In genomic region chr9:110995511-110996340, GRCh38 we compare ENCODE assay signal across 12 cellular contexts. TPM values are rescaled to one million over a fixed set of nuclear protein-coding genes. Genes with fewer than 3 reads are reported as not detected.
DNase-seq lines count a peak whose midpoint lies in the region; ATAC-seq and TF ChIP-seq lines count a peak whose summit lies in the region.
"Had no signal": no experiment of that assay in that cellular context is flagged by ENCODE, and none has a peak within 500 bp of the region (broad histone marks: within the 10 kb centered on the region; RNA-seq: fewer than 3 reads in every experiment).

No MANE protein-coding gene starts in this region.

- no peak overlapping the region for H3K27ac Mint-ChIP-seq in naive thymus-derived CD4-positive, alpha-beta T cell
- no peak overlapping the region for H3K27ac Mint-ChIP-seq in activated CD4-positive, alpha-beta T cell treated with anti-CD3 and anti-CD28 coated beads, Interleukin-2, amount 10 ng/mL, durations not matched to agents 24 days and 14 days
- H3K27ac Mint-ChIP-seq: activated CD8-positive, alpha-beta T cell treated with anti-CD3 and anti-CD28 coated beads for 36 hours; activated naive CD8-positive, alpha-beta T cell treated with anti-CD3 and anti-CD28 coated beads, Interleukin-2, amount 10 ng/mL, durations not matched to agents 7 days and 5 days; effector memory CD8-positive, alpha-beta T cell; neural progenitor cell had no signal

- DNase-seq in left lung (no peak), tibial nerve (ENCODE audit: low spot score in 2 of 2) (no peak)
- no peak for DNase-seq in naive thymus-derived CD4-positive, alpha-beta T cell
- no peak for DNase-seq in activated CD4-positive, alpha-beta T cell treated with anti-CD3 and anti-CD28 coated beads, Interleukin-2, amount 10 ng/mL, durations not matched to agents 24 days and 14 days
- DNase-seq: activated CD8-positive, alpha-beta T cell treated with anti-CD3 and anti-CD28 coated beads for 36 hours; activated naive CD8-positive, alpha-beta T cell treated with anti-CD3 and anti-CD28 coated beads, Interleukin-2, amount 10 ng/mL, durations not matched to agents 7 days and 5 days; effector memory CD8-positive, alpha-beta T cell had no signal

- H3K4me1 Mint-ChIP-seq in naive thymus-derived CD4-positive, alpha-beta T cell: no peaks in the 10 kb centered on the region
- H3K4me1 Mint-ChIP-seq in activated CD4-positive, alpha-beta T cell treated with anti-CD3 and anti-CD28 coated beads, Interleukin-2, amount 10 ng/mL, durations not matched to agents 24 days and 14 days: no peaks in the 10 kb centered on the region
- H3K4me1 Mint-ChIP-seq: activated naive CD8-positive, alpha-beta T cell treated with anti-CD3 and anti-CD28 coated beads, Interleukin-2, amount 10 ng/mL, durations not matched to agents 7 days and 5 days had no signal

- no peaks in the 10 kb centered on the region for H3K36me3 ChIP-seq in left lung
- no peaks in the 10 kb centered on the region for H3K36me3 ChIP-seq in tibial nerve
- H3K36me3 ChIP-seq in naive thymus-derived CD4-positive, alpha-beta T cell (ENCODE audit: control insufficient read depth in 2 of 3, insufficient read depth in 3 of 3, low read length in 3 of 3): no peaks in the 10 kb centered on the region
- H3K36me3 ChIP-seq: neural progenitor cell had no signal

- intact Hi-C loops in left lung (cut with DNase I): no loop called here
- intact Hi-C loops in naive thymus-derived CD4-positive, alpha-beta T cell (cut with micrococcal nuclease): no loop called here
- intact Hi-C loops in activated CD4-positive, alpha-beta T cell treated with anti-CD3 and anti-CD28 coated beads, Interleukin-2, amount 10 ng/mL, durations not matched to agents 24 days and 14 days (cut with micrococcal nuclease): no loop called here

- no peak for TF ChIP-seq EP300 in tibial nerve (IDR thresholded peaks at IDR 0.05)

- H3K4me1 ChIP-seq in left lung (peaks cover 8 to 10% of the 10 kb centered on the region in 2 donors), tibial nerve (peaks cover 0 to 100% (median 56%) of the 10 kb centered on the region in 4 donors)
- H3K4me1 ChIP-seq in naive thymus-derived CD4-positive, alpha-beta T cell (ENCODE audit: control insufficient read depth in 2 of 2, insufficient read depth in 2 of 2, low read length in 2 of 2): no peaks in the 10 kb centered on the region

- peaks cover 0 to 11% (median 3%) of the 10 kb centered on the region in 5 donors for H3K27me3 Mint-ChIP-seq in naive thymus-derived CD4-positive, alpha-beta T cell
- H3K27me3 Mint-ChIP-seq in activated CD4-positive, alpha-beta T cell treated with anti-CD3 and anti-CD28 coated beads, Interleukin-2, amount 10 ng/mL, durations not matched to agents 24 days and 14 days: no peaks in the 10 kb centered on the region
- H3K27me3 Mint-ChIP-seq: activated naive CD8-positive, alpha-beta T cell treated with anti-CD3 and anti-CD28 coated beads, Interleukin-2, amount 10 ng/mL, durations not matched to agents 7 days and 5 days; effector memory CD8-positive, alpha-beta T cell had no signal

- no peaks in the 10 kb centered on the region for H3K9me3 ChIP-seq in left lung
- H3K9me3 ChIP-seq in tibial nerve: no peaks in the 10 kb centered on the region
- no peaks in the 10 kb centered on the region for H3K9me3 ChIP-seq in naive thymus-derived CD4-positive, alpha-beta T cell (ENCODE audit: control insufficient read depth in 2 of 3, low read length in 3 of 3)

- WGBS in tibial nerve, 2 donors: 27 to 41% methylated on average over 5 of the region's 5 CpGs

- H3K36me3 Mint-ChIP-seq in naive thymus-derived CD4-positive, alpha-beta T cell: no peaks in the 10 kb centered on the region
- H3K36me3 Mint-ChIP-seq in activated CD4-positive, alpha-beta T cell treated with anti-CD3 and anti-CD28 coated beads, Interleukin-2, amount 10 ng/mL, durations not matched to agents 24 days and 14 days (ENCODE audit: low read depth): no peaks in the 10 kb centered on the region
- H3K36me3 Mint-ChIP-seq: activated naive CD8-positive, alpha-beta T cell treated with anti-CD3 and anti-CD28 coated beads, Interleukin-2, amount 10 ng/mL, durations not matched to agents 7 days and 5 days had no signal

- peaks cover 0 to 5% (median 1%) of the 10 kb centered on the region in 11 donors for H3K9me3 Mint-ChIP-seq in naive thymus-derived CD4-positive, alpha-beta T cell
- no peaks in the 10 kb centered on the region for H3K9me3 Mint-ChIP-seq in activated CD4-positive, alpha-beta T cell treated with anti-CD3 and anti-CD28 coated beads, Interleukin-2, amount 10 ng/mL, durations not matched to agents 24 days and 14 days
- H3K9me3 Mint-ChIP-seq: activated CD8-positive, alpha-beta T cell treated with anti-CD3 and anti-CD28 coated beads for 36 hours; activated naive CD8-positive, alpha-beta T cell treated with anti-CD3 and anti-CD28 coated beads, Interleukin-2, amount 10 ng/mL, durations not matched to agents 7 days and 5 days; neural progenitor cell had no signal

- no peak for TF ChIP-seq POLR2A in tibial nerve (IDR thresholded peaks at IDR 0.05)

- no peak overlapping the region for H3K4me3 Mint-ChIP-seq in naive thymus-derived CD4-positive, alpha-beta T cell
- H3K4me3 Mint-ChIP-seq in activated CD4-positive, alpha-beta T cell treated with anti-CD3 and anti-CD28 coated beads, Interleukin-2, amount 10 ng/mL, durations not matched to agents 24 days and 14 days: no peak overlapping the region
- H3K4me3 Mint-ChIP-seq: activated CD8-positive, alpha-beta T cell treated with anti-CD3 and anti-CD28 coated beads for 36 hours; activated naive CD8-positive, alpha-beta T cell treated with anti-CD3 and anti-CD28 coated beads, Interleukin-2, amount 10 ng/mL, durations not matched to agents 7 days and 5 days; effector memory CD8-positive, alpha-beta T cell; neural progenitor cell had no signal

- H3K4me3 ChIP-seq in left lung: no peak overlapping the region
- no peak overlapping the region for H3K4me3 ChIP-seq in tibial nerve
- H3K4me3 ChIP-seq in naive thymus-derived CD4-positive, alpha-beta T cell (ENCODE audit: low read length): no peak overlapping the region
- H3K4me3 ChIP-seq: neural progenitor cell had no signal

- TF ChIP-seq CTCF in left lung (IDR thresholded peaks at IDR 0.05) (no peak), tibial nerve (IDR thresholded peaks at IDR 0.05) (no peak)

- CTCF ChIA-PET in naive thymus-derived CD4-positive, alpha-beta T cell (lab: Charles Lee): no interaction called here

- POLR2A ChIA-PET in naive thymus-derived CD4-positive, alpha-beta T cell (lab: Charles Lee): no interaction called here

- H3K27me3 ChIP-seq in left lung: no peaks in the 10 kb centered on the region
- H3K27me3 ChIP-seq in tibial nerve: no peaks in the 10 kb centered on the region
- no peaks in the 10 kb centered on the region for H3K27me3 ChIP-seq in naive thymus-derived CD4-positive, alpha-beta T cell (ENCODE audit: control insufficient read depth in 2 of 2, insufficient read depth in 2 of 2, low read length in 2 of 2)
- H3K27me3 ChIP-seq: neural progenitor cell had no signal

- H3K27ac ChIP-seq in angular gyrus (ENCODE audit: low read depth, low read length) (peak overlapping the region; percentile 26), left lung (peak overlapping the region; percentile 1 to 34), tibial nerve (peak overlapping the region; percentile 34 to 94 (median 74))
- no peak overlapping the region for H3K27ac ChIP-seq in naive thymus-derived CD4-positive, alpha-beta T cell (ENCODE audit: low read depth, low read length)
- H3K27ac ChIP-seq: neural progenitor cell had no signal

- ATAC-seq in HG02870 (IDR thresholded peaks at IDR 0.05; ENCODE audit: unreplicated experiment): peak; percentile 55
- no peak for ATAC-seq in left lung
- no peak for ATAC-seq in naive thymus-derived CD4-positive, alpha-beta T cell
- ATAC-seq in HG03139 (IDR thresholded peaks at IDR 0.05; ENCODE audit: unreplicated experiment): no peak
- no peak for ATAC-seq in GM21737 (IDR thresholded peaks at IDR 0.05; ENCODE audit: unreplicated experiment)
- ATAC-seq: activated CD8-positive, alpha-beta T cell treated with anti-CD3 and anti-CD28 coated beads for 36 hours; effector memory CD8-positive, alpha-beta T cell had no signal

RNA-seq across cellular contexts. Expression of gene LPAR1, which starts 42.5 kb away (rescaled TPM):
- 10 to 100 TPM; 23.3 to 40.5 TPM for total RNA-seq in left lung
- 100 to 1,000 TPM; 156 to 238 (median 199) TPM for total RNA-seq in tibial nerve
- total RNA-seq in naive thymus-derived CD4-positive, alpha-beta T cell: 1 to 10 TPM in 1 of 5 experiments, under 1 TPM in 2, not detected in 2; 0.13 to 1.9 (median 0.45) TPM
- polyA plus RNA-seq in naive thymus-derived CD4-positive, alpha-beta T cell: not detected
- not detected in 2 replicates for total RNA-seq in activated CD4-positive, alpha-beta T cell treated with anti-CD3 and anti-CD28 coated beads, Interleukin-2, amount 10 ng/mL, durations not matched to agents 24 days and 14 days
- total RNA-seq: activated CD8-positive, alpha-beta T cell treated with anti-CD3 and anti-CD28 coated beads for 36 hours had no signal

Comparison
In these comparisons a context has a peak if more than half of its experiments do, and no peak if none do; other contexts are left out.
1. RNA of gene LPAR1, which starts 42.5 kb away (total RNA-seq): 156 to 238 TPM in tibial nerve and 23.3 to 40.5 TPM in left lung; 0.13 to 1.9 TPM in naive thymus-derived CD4-positive, alpha-beta T cell and not detected in activated CD4-positive, alpha-beta T cell treated with anti-CD3 and anti-CD28 coated beads, Interleukin-2, amount 10 ng/mL, durations not matched to agents 24 days and 14 days; every median in the first group is over 4 times any median in the second.